ENCODE assay signal across 1 cellular context in genomic region chr4:81913427-81913878, GRCh38.
TF ChIP-seq lines count a peak whose summit lies in the region.

No MANE protein-coding gene starts in this region.

TF ChIP-seq in GM12878, 131 proteins besides CTCF, POLR2A, EP300 and RAD21 (continued from another document):
- TF ChIP-seq, protein P1, sequence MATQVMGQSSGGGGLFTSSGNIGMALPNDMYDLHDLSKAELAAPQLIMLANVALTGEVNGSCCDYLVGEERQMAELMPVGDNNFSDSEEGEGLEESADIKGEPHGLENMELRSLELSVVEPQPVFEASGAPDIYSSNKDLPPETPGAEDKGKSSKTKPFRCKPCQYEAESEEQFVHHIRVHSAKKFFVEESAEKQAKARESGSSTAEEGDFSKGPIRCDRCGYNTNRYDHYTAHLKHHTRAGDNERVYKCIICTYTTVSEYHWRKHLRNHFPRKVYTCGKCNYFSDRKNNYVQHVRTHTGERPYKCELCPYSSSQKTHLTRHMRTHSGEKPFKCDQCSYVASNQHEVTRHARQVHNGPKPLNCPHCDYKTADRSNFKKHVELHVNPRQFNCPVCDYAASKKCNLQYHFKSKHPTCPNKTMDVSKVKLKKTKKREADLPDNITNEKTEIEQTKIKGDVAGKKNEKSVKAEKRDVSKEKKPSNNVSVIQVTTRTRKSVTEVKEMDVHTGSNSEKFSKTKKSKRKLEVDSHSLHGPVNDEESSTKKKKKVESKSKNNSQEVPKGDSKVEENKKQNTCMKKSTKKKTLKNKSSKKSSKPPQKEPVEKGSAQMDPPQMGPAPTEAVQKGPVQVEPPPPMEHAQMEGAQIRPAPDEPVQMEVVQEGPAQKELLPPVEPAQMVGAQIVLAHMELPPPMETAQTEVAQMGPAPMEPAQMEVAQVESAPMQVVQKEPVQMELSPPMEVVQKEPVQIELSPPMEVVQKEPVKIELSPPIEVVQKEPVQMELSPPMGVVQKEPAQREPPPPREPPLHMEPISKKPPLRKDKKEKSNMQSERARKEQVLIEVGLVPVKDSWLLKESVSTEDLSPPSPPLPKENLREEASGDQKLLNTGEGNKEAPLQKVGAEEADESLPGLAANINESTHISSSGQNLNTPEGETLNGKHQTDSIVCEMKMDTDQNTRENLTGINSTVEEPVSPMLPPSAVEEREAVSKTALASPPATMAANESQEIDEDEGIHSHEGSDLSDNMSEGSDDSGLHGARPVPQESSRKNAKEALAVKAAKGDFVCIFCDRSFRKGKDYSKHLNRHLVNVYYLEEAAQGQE (IDR thresholded peaks at IDR 0.05; ENCODE audit: low read depth, low read length) = no peak
- no peak for TF ChIP-seq NFIC (IDR thresholded peaks at IDR 0.05; ENCODE audit: low read depth, low read length)
TF ChIP-seq in GM12878: peak in this region for 0.
